ENCODE assay signal across 27 cellular contexts in the genomic region with DNA sequence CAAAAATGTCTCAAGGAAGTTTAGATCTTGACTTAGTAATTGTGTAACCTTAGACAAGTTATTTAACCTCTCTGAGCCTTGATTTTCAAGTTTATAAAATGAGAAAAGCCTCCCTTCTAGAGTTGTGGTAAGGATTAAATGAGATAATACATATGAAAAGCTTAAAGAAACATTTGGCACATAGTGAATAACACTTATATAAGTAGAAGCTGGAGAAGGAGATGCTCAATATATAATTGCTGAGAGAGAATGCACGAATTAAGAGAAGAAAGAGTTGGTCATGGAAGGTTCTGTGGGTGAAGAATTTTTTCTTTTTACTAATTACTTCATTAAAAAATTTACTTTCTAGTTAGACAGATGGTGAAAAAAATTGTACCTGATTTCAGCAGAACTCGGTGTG.
"Had no signal": no experiment of that assay in that cellular context is flagged by ENCODE, and none has a peak within 500 bp of the region (broad histone marks: within the 10 kb centered on the region; RNA-seq: fewer than 3 reads in every experiment).

No MANE protein-coding gene starts in this region.

- H3K4me3 ChIP-seq: K562 had no signal

- H3K27me3 Mint-ChIP-seq: activated CD4-positive, alpha-beta T cell treated with anti-CD3 and anti-CD28 coated beads for 36 hours; activated CD4-positive, alpha-beta T cell treated with anti-CD3 and anti-CD28 coated beads, Interleukin-2, amount 10 ng/mL, durations not matched to agents 7 days and 5 days had no signal

- DNase-seq: activated CD4-positive, alpha-beta T cell treated with anti-CD3 and anti-CD28 coated beads for 36 hours; activated CD4-positive, alpha-beta T cell treated with anti-CD3 and anti-CD28 coated beads, Interleukin-2, amount 10 ng/mL, durations not matched to agents 7 days and 5 days; activated CD4-positive, alpha-beta T cell treated with anti-CD3 and anti-CD28 coated beads, Interleukin-2, amount 50 U/mL, for 48 hours; activated CD8-positive, alpha-beta T cell treated with anti-CD3 and anti-CD28 coated beads, Interleukin-2, amount 10 ng/mL, durations not matched to agents 7 days and 5 days; activated effector memory CD4-positive, alpha-beta T cell treated with anti-CD3 and anti-CD28 coated beads, Interleukin-2, amount 50 U/mL, for 16 hours; activated naive CD4-positive, alpha-beta T cell; activated T-cell treated with anti-CD3 and anti-CD28 coated beads, Interleukin-2, amount 50 U/mL, for 4 hours; aorta; brain microvascular endothelial cell; central memory CD4-positive, alpha-beta T cell; IMR-90; NCI-H1048; NCI-H1105 treated with DMSO at 0.1 percent for 48 hours; NCI-H1436 treated with DMSO at 0.1 percent for 48 hours; NCI-H1694 treated with DMSO at 0.1 percent for 48 hours; NCI-H2029; NCI-H345; NCI-H524 treated with DMSO at 0.1 percent for 48 hours; PC-3; SIG-M5; T-helper 1 cell had no signal

- H3K27ac ChIP-seq: brain microvascular endothelial cell had no signal

- H3K27ac Mint-ChIP-seq: activated CD4-positive, alpha-beta T cell treated with anti-CD3 and anti-CD28 coated beads for 36 hours; activated CD4-positive, alpha-beta T cell treated with anti-CD3 and anti-CD28 coated beads, Interleukin-2, amount 10 ng/mL, durations not matched to agents 7 days and 5 days; activated CD8-positive, alpha-beta T cell treated with anti-CD3 and anti-CD28 coated beads, Interleukin-2, amount 10 ng/mL, durations not matched to agents 7 days and 5 days; WTC11 had no signal

- H3K27me3 ChIP-seq: brain microvascular endothelial cell had no signal

- H3K9me3 Mint-ChIP-seq: activated CD4-positive, alpha-beta T cell treated with anti-CD3 and anti-CD28 coated beads, Interleukin-2, amount 10 ng/mL, durations not matched to agents 7 days and 5 days; activated naive CD4-positive, alpha-beta T cell treated with anti-CD3 and anti-CD28 coated beads, Interleukin-2, amount 50 U/mL, for 72 hours; activated T-cell treated with anti-CD3 and anti-CD28 coated beads, Interleukin-2, amount 50 U/mL, for 4 hours; WTC11 had no signal

- ATAC-seq: activated CD4-positive, alpha-beta T cell treated with anti-CD3 and anti-CD28 coated beads for 36 hours; activated CD4-positive, CD25-positive, alpha-beta regulatory T cell treated with anti-CD3 and anti-CD28 coated beads, Interleukin-2, amount 50 U/mL, for 24 hours; activated CD8-positive, alpha-beta T cell treated with anti-CD3 and anti-CD28 coated beads, Interleukin-2, amount 10 ng/mL, durations not matched to agents 7 days and 5 days; activated naive CD4-positive, alpha-beta T cell treated with anti-CD3 and anti-CD28 coated beads, Interleukin-2, amount 50 U/mL, for 72 hours; activated T-cell treated with anti-CD3 and anti-CD28 coated beads, Interleukin-2, amount 50 U/mL, for 4 hours; K562; PC-3; Right ventricle myocardium inferior; SK-N-SH treated with all-trans-retinoic acid at 6 μM for 48 hours; WTC11 had no signal

- H3K4me3 Mint-ChIP-seq: activated CD4-positive, alpha-beta T cell treated with anti-CD3 and anti-CD28 coated beads for 36 hours; activated CD4-positive, alpha-beta T cell treated with anti-CD3 and anti-CD28 coated beads, Interleukin-2, amount 10 ng/mL, durations not matched to agents 7 days and 5 days; activated CD8-positive, alpha-beta T cell treated with anti-CD3 and anti-CD28 coated beads, Interleukin-2, amount 10 ng/mL, durations not matched to agents 7 days and 5 days; activated T-cell treated with anti-CD3 and anti-CD28 coated beads, Interleukin-2, amount 50 U/mL, for 4 hours; WTC11 had no signal
